Comparison of ENCODE assay signal across 1 cellular context in genomic region chr6:116447496-116448011, GRCh38.
TF ChIP-seq lines count a peak whose summit lies in the region.

No MANE protein-coding gene starts in this region.

TF ChIP-seq in GM23338, 12 proteins besides CTCF, POLR2A, EP300 and RAD21 (continued from another document):
- TF ChIP-seq, protein P1, sequence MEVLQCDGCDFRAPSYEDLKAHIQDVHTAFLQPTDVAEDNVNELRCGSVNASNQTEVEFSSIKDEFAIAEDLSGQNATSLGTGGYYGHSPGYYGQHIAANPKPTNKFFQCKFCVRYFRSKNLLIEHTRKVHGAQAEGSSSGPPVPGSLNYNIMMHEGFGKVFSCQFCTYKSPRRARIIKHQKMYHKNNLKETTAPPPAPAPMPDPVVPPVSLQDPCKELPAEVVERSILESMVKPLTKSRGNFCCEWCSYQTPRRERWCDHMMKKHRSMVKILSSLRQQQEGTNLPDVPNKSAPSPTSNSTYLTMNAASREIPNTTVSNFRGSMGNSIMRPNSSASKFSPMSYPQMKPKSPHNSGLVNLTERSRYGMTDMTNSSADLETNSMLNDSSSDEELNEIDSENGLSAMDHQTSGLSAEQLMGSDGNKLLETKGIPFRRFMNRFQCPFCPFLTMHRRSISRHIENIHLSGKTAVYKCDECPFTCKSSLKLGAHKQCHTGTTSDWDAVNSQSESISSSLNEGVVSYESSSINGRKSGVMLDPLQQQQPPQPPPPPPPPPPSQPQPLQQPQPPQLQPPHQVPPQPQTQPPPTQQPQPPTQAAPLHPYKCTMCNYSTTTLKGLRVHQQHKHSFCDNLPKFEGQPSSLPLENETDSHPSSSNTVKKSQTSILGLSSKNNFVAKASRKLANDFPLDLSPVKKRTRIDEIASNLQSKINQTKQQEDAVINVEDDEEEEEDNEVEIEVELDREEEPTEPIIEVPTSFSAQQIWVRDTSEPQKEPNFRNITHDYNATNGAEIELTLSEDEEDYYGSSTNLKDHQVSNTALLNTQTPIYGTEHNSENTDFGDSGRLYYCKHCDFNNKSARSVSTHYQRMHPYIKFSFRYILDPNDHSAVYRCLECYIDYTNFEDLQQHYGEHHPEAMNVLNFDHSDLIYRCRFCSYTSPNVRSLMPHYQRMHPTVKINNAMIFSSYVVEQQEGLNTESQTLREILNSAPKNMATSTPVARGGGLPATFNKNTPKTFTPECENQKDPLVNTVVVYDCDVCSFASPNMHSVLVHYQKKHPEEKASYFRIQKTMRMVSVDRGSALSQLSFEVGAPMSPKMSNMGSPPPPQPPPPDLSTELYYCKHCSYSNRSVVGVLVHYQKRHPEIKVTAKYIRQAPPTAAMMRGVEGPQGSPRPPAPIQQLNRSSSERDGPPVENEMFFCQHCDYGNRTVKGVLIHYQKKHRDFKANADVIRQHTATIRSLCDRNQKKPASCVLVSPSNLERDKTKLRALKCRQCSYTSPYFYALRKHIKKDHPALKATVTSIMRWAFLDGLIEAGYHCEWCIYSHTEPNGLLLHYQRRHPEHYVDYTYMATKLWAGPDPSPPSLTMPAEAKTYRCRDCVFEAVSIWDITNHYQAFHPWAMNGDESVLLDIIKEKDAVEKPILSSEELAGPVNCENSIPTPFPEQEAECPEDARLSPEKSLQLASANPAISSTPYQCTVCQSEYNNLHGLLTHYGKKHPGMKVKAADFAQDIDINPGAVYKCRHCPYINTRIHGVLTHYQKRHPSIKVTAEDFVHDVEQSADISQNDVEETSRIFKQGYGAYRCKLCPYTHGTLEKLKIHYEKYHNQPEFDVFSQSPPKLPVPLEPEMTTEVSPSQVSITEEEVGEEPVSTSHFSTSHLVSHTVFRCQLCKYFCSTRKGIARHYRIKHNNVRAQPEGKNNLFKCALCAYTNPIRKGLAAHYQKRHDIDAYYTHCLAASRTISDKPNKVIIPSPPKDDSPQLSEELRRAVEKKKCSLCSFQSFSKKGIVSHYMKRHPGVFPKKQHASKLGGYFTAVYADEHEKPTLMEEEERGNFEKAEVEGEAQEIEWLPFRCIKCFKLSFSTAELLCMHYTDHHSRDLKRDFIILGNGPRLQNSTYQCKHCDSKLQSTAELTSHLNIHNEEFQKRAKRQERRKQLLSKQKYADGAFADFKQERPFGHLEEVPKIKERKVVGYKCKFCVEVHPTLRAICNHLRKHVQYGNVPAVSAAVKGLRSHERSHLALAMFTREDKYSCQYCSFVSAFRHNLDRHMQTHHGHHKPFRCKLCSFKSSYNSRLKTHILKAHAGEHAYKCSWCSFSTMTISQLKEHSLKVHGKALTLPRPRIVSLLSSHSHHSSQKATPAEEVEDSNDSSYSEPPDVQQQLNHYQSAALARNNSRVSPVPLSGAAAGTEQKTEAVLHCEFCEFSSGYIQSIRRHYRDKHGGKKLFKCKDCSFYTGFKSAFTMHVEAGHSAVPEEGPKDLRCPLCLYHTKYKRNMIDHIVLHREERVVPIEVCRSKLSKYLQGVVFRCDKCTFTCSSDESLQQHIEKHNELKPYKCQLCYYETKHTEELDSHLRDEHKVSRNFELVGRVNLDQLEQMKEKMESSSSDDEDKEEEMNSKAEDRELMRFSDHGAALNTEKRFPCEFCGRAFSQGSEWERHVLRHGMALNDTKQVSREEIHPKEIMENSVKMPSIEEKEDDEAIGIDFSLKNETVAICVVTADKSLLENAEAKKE (CRISPR knock-in tag; IDR thresholded peaks at IDR 0.05), result no peak
- TF ChIP-seq ZNF331 (CRISPR knock-in tag; IDR thresholded peaks at IDR 0.05; ENCODE audit: low read depth), result no peak
- no peak for TF ChIP-seq NANOG (IDR thresholded peaks at IDR 0.05; ENCODE audit: borderline replicate concordance)
- no peak for TF ChIP-seq EZH2phosphoT487 (IDR thresholded peaks at IDR 0.05; ENCODE audit: unreplicated experiment)
- no peak for TF ChIP-seq REST (IDR thresholded peaks at IDR 0.05; ENCODE audit: unreplicated experiment)
- TF ChIP-seq JUNB (IDR thresholded peaks at IDR 0.05; ENCODE audit: unreplicated experiment), result no peak
- no peak for TF ChIP-seq POLR2AphosphoS5 (IDR thresholded peaks at IDR 0.05; ENCODE audit: low read depth)
- no peak for TF ChIP-seq STAT1 (IDR thresholded peaks at IDR 0.05; ENCODE audit: unreplicated experiment)
